In genomic region chr14:20427231-20428009, GRCh38 we compare ENCODE assay signal across 6 cellular contexts. TPM values are rescaled to one million over a fixed set of nuclear protein-coding genes. Genes with fewer than 3 reads are reported as not detected.
DNase-seq lines count a peak whose midpoint lies in the region; ATAC-seq and TF ChIP-seq lines count a peak whose summit lies in the region.

No MANE protein-coding gene starts in this region.

- peak; percentile 74 for DNase-seq in GM12864 (ENCODE audit: low read depth)
- peak; percentile 61 for DNase-seq in PC-3
- no peak for DNase-seq in right cardiac atrium
- DNase-seq in H7, result no peak
- no peak for DNase-seq in NCI-H524 (lab: John Stamatoyannopoulos, UW)

- no peaks in the 10 kb centered on the region for H3K79me2 ChIP-seq in PC-3 (ENCODE audit: low read length)

- H3K4me3 ChIP-seq in GM12864 (ENCODE audit: low read depth, low read length) (peak overlapping the region; percentile 6; the same call in 1 of the 2 replicates), PC-3 (ENCODE audit: low read length) (no peak overlapping the region), right cardiac atrium (ENCODE audit: low read length) (no peak overlapping the region), H7 (ENCODE audit: insufficient read depth, low read depth, low read length) (no peak overlapping the region)

- H3K4me1 ChIP-seq in PC-3 (ENCODE audit: insufficient read depth, low read length) (peaks cover 5% of the 10 kb centered on the region; the same call in 1 of the 2 replicates), right cardiac atrium (ENCODE audit: control insufficient read depth, insufficient read depth, low read length) (peaks cover 5% of the 10 kb centered on the region)

- TF ChIP-seq CTCF in GM12864 (IDR thresholded peaks at IDR 0.05; ENCODE audit: low read depth, low read length, missing control alignments) (no peak), PC-3 (conservative IDR thresholded peaks at IDR 0.05; ENCODE audit: low read depth, low read length) (no peak)

- CTCF ChIA-PET in PC-3 (lab: Charles Lee), result interaction anchor here (0.6 kb wide), 1 partner anchor 76 kb away, joined by 4 read pairs; no protein-coding TSS in a partner anchor

- H3K27ac ChIP-seq in PC-3 (ENCODE audit: low read length), result no peak overlapping the region
- no peak overlapping the region for H3K27ac ChIP-seq in right cardiac atrium (ENCODE audit: low read length)

- no peaks in the 10 kb centered on the region for H3K36me3 ChIP-seq in PC-3 (ENCODE audit: low read depth, low read length)
- no peaks in the 10 kb centered on the region for H3K36me3 ChIP-seq in H7 (replicated peaks; ENCODE audit: control insufficient read depth, insufficient read depth, low read length)

- H2AFZ ChIP-seq in PC-3 (ENCODE audit: low read length), result peak overlapping the region; percentile 33; the same call in 1 of the 2 replicates

- H3K9me3 ChIP-seq in PC-3 (ENCODE audit: low read length) (no peaks in the 10 kb centered on the region), right cardiac atrium (ENCODE audit: control insufficient read depth, low read length) (no peaks in the 10 kb centered on the region)

- H3K9ac ChIP-seq in PC-3 (ENCODE audit: low read length), result no peak overlapping the region

- ATAC-seq in HG02623 (IDR thresholded peaks at IDR 0.05; ENCODE audit: unreplicated experiment) (peak; percentile 64), PC-3 (peak; percentile 96), right cardiac atrium (peak; percentile 61 to 78)

- WGBS in right cardiac atrium, result 62% methylated on average over 5 of the region's 5 CpGs

- intact Hi-C loops in PC-3 (cut with micrococcal nuclease) (no loop called here), right cardiac atrium (cut with DNase I) (no loop called here)

- no peaks in the 10 kb centered on the region for H4K20me1 ChIP-seq in PC-3 (ENCODE audit: low read length)

- H3K4me2 ChIP-seq in PC-3 (ENCODE audit: low read length), result no peak overlapping the region

- POLR2A ChIA-PET in PC-3 (lab: Charles Lee; ENCODE audit: unreplicated experiment), result no interaction called here

- H3K9me2 ChIP-seq in PC-3 (replicated peaks; ENCODE audit: low read length), result no peaks in the 10 kb centered on the region

- no peaks in the 10 kb centered on the region for H3F3A ChIP-seq in PC-3 (ENCODE audit: low read length, unreplicated experiment)

- H3K27me3 ChIP-seq in PC-3 (ENCODE audit: low read length) (no peaks in the 10 kb centered on the region), right cardiac atrium (ENCODE audit: control insufficient read depth, insufficient read depth) (no peaks in the 10 kb centered on the region), H7 (ENCODE audit: control insufficient read depth, insufficient read depth, low read length) (no peaks in the 10 kb centered on the region)

- BruUV-seq in PC-3 (replicated peaks; lab: Mats Ljungman, UMichigan), result no TSS peak

RNA-seq across cellular contexts. Expression of gene KLHL33, which starts 8.5 kb away (rescaled TPM):
- 0.17 TPM in 1 of 2 replicates, not detected in the other for total RNA-seq in PC-3 (2014; rRNA removed)
- 1 to 10 TPM in 2 of 4 donors, under 1 TPM in 2; 0.33 to 1.7 (median 0.92) TPM for total RNA-seq in right cardiac atrium
- 0.68 TPM for polyA plus RNA-seq in right cardiac atrium
- 0.28 TPM in 1 of 2 replicates, not detected in the other for total RNA-seq in H7 (2014; rRNA removed; shearing (Covaris generic))

RNA-seq across cellular contexts. Expression of gene TEP1, which starts 14.1 kb away (rescaled TPM):
- 8.9 and 11.7 TPM in 2 replicates for total RNA-seq in PC-3 (2014; rRNA removed)
- 10 to 100 TPM in 3 of 4 donors, 1 to 10 TPM in 1; 7.4 to 14.1 (median 13.1) TPM for total RNA-seq in right cardiac atrium
- 7.9 TPM for polyA plus RNA-seq in right cardiac atrium
- total RNA-seq in H7 (2014; rRNA removed; shearing (Covaris generic)), result 10.5 and 12.6 TPM in 2 replicates

RNA-seq across cellular contexts. Expression of gene OSGEP, which starts 27.2 kb away (rescaled TPM):
- total RNA-seq in PC-3 (2014; rRNA removed), result 57.7 and 64.1 TPM in 2 replicates
- 10 to 100 TPM; 17.6 to 21.9 (median 19.5) TPM for total RNA-seq in right cardiac atrium
- 18.1 TPM for polyA plus RNA-seq in right cardiac atrium
- total RNA-seq in H7 (2014; rRNA removed; shearing (Covaris generic)), result 58.4 and 62.6 TPM in 2 replicates

RNA-seq across cellular contexts. Expression of gene APEX1, which starts 27.6 kb away (rescaled TPM):
- total RNA-seq in PC-3 (2014; rRNA removed) (147 and 189 TPM in 2 replicates), right cardiac atrium (10 to 100 TPM; 71.5 to 95.2 (median 90.3) TPM)
- 75.8 TPM for polyA plus RNA-seq in right cardiac atrium
- 87.1 and 106 TPM in 2 replicates for total RNA-seq in H7 (2014; rRNA removed; shearing (Covaris generic))

RNA-seq across cellular contexts. Expression of gene PIP4P1, which starts 33.8 kb away (rescaled TPM):
- total RNA-seq in PC-3 (2014; rRNA removed) (32.9 and 35.2 TPM in 2 replicates), right cardiac atrium (10 to 100 TPM; 16.2 to 23.7 (median 23.4) TPM)
- polyA plus RNA-seq in right cardiac atrium, result 21.0 TPM
- total RNA-seq in H7 (2014; rRNA removed; shearing (Covaris generic)), result 33.6 and 36.1 TPM in 2 replicates

Comparison
In these comparisons a context has a peak if more than half of its experiments do, and no peak if none do; other contexts are left out.
1. DNase-seq: peak in GM12864 (single experiment) and PC-3 (single experiment); none in right cardiac atrium (0 of 3), H7 (single experiment) and NCI-H524 (0 of 2).
2. Peak in every context shown above with its lines, with median percentiles within 50 percentile points of each other: ATAC-seq.